ENCODE assay signal across 13 cellular contexts in the genomic region with DNA sequence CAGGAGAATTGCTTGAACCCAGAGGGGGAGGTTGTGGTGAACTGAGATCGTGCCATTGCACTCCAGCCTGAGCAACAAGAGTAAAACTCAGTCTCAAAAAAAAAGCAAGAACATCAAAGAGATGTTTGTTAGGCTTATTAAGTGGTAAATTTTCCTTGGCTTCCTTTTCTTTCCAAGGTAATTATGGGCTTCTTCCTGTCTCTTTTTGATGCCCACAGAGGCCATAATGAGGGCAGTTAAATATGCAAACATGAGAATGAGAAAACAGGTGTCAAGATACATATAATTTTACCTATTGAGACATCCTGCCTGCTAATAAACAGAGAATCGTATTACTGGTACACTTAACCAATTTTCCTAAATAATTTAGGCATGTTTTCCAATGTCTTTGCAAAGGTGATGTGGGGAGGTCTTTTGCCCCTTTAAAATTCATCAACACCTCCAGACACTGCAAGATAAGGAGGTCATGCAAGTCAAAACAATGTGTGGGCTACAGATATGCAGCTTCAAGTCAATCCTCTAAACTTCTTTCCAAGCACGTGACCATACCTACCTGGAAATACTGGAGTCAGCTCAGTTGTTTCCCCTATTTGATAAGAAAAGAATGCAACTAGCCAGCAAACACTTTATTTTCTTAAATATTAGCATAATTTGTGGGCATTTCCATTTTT. TPM values are rescaled to one million over a fixed set of nuclear protein-coding genes. Genes with fewer than 3 reads are reported as not detected.
DNase-seq lines count a peak whose midpoint lies in the region; ATAC-seq and TF ChIP-seq lines count a peak whose summit lies in the region.
"Had no signal": no experiment of that assay in that cellular context is flagged by ENCODE, and none has a peak within 500 bp of the region (broad histone marks: within the 10 kb centered on the region; RNA-seq: fewer than 3 reads in every experiment).

No MANE protein-coding gene starts in this region.

- no peak overlapping the region for H3K27ac Mint-ChIP-seq in activated T-cell treated with anti-CD3 and anti-CD28 coated beads, Interleukin-2, amount 50 U/mL, for 24 hours
- H3K27ac Mint-ChIP-seq in stimulated activated effector memory CD8-positive, alpha-beta T cell treated with anti-CD3 and anti-CD28 coated beads, Interleukin-12 subunit alpha, Interleukin-12 subunit beta, amount 100 ng/mL, for 72 hours = peak overlapping the region; percentile 97

- intact Hi-C loops in body of pancreas (cut with DNase I) = no loop called here

- H3K27ac ChIP-seq in body of pancreas = peak overlapping the region in 3 of 4 donors; percentile 22 to 91 (median 90)
- H3K27ac ChIP-seq: thoracic aorta had no signal

- TF ChIP-seq POLR2A in body of pancreas (IDR thresholded peaks at IDR 0.05) = no peak

- DNase-seq in activated T-cell treated with anti-CD3 and anti-CD28 coated beads, Interleukin-2, amount 50 U/mL, for 24 hours = no peak
- DNase-seq in activated T-cell treated with anti-CD3 and anti-CD28 coated beads, Interleukin-2, amount 50 U/mL, for 1 hour = no peak
- peak; percentile 2 for DNase-seq in NCI-H748 treated with DMSO at 0.1 percent for 48 hours (lab: John Stamatoyannopoulos, UW)
- no peak for DNase-seq in body of pancreas
- DNase-seq in stimulated activated effector memory CD8-positive, alpha-beta T cell treated with anti-CD3 and anti-CD28 coated beads, Interleukin-12 subunit alpha, Interleukin-12 subunit beta, amount 100 ng/mL, for 72 hours (ENCODE audit: low spot score in 2 of 2) = no peak
- DNase-seq in stimulated activated naive CD4-positive, alpha-beta T cell treated with Interleukin-2 at 50 U/mL for 16 hours (lab: John Stamatoyannopoulos, UW) = no peak
- DNase-seq in stimulated activated CD4-positive, alpha-beta T cell treated with anti-CD3 and anti-CD28 coated beads, Interleukin-2, amount 100 ng/mL, for 24 hours = no peak
- DNase-seq: activated CD4-positive, CD25-positive, alpha-beta regulatory T cell treated with anti-CD3 and anti-CD28 coated beads, Interleukin-2, amount 50 U/mL, for 72 hours; left cardiac atrium; NCI-H2029 treated with DMSO at 0.1 percent for 48 hours; stimulated activated CD4-positive, alpha-beta T cell treated with anti-CD3 and anti-CD28 coated beads, Interleukin-4, amount 100 ng/mL, for 24 hours had no signal

- WGBS in body of pancreas, 2 donors = 50 to 53% methylated on average over 3 of the region's 3 CpGs

- H3K27me3 ChIP-seq in body of pancreas = no peaks in the 10 kb centered on the region

- H3K36me3 Mint-ChIP-seq in activated T-cell treated with anti-CD3 and anti-CD28 coated beads, Interleukin-2, amount 50 U/mL, for 24 hours (ENCODE audit: low read depth) = peaks cover 53% of the 10 kb centered on the region
- peaks cover 31% of the 10 kb centered on the region for H3K36me3 Mint-ChIP-seq in stimulated activated effector memory CD8-positive, alpha-beta T cell treated with anti-CD3 and anti-CD28 coated beads, Interleukin-12 subunit alpha, Interleukin-12 subunit beta, amount 100 ng/mL, for 72 hours

- H3K27me3 Mint-ChIP-seq in activated T-cell treated with anti-CD3 and anti-CD28 coated beads, Interleukin-2, amount 50 U/mL, for 24 hours = no peaks in the 10 kb centered on the region

- TF ChIP-seq CTCF in body of pancreas (IDR thresholded peaks at IDR 0.05) = no peak

- H3K36me3 ChIP-seq in body of pancreas (replicated peaks in 1 of 2; ENCODE audit: insufficient read depth in 1 of 2, low read depth in 2 of 2) = no peaks in the 10 kb centered on the region
- H3K36me3 ChIP-seq: thoracic aorta had no signal

- H3K9me3 Mint-ChIP-seq in activated T-cell treated with anti-CD3 and anti-CD28 coated beads, Interleukin-2, amount 50 U/mL, for 24 hours = no peaks in the 10 kb centered on the region
- H3K9me3 Mint-ChIP-seq in stimulated activated effector memory CD8-positive, alpha-beta T cell treated with anti-CD3 and anti-CD28 coated beads, Interleukin-12 subunit alpha, Interleukin-12 subunit beta, amount 100 ng/mL, for 72 hours = no peaks in the 10 kb centered on the region

- peaks cover 42% of the 10 kb centered on the region for H3K4me1 ChIP-seq in body of pancreas

- H3K9me3 ChIP-seq in body of pancreas = no peaks in the 10 kb centered on the region
- H3K9me3 ChIP-seq: thoracic aorta had no signal

- H3K4me1 Mint-ChIP-seq in activated T-cell treated with anti-CD3 and anti-CD28 coated beads, Interleukin-2, amount 50 U/mL, for 24 hours (ENCODE audit: low read depth) = peaks cover 60% of the 10 kb centered on the region
- H3K4me1 Mint-ChIP-seq in stimulated activated effector memory CD8-positive, alpha-beta T cell treated with anti-CD3 and anti-CD28 coated beads, Interleukin-12 subunit alpha, Interleukin-12 subunit beta, amount 100 ng/mL, for 72 hours = peaks cover 50% of the 10 kb centered on the region

- H3K4me3 ChIP-seq in body of pancreas = no peak overlapping the region
- H3K4me3 ChIP-seq: thoracic aorta had no signal

- no peak for ATAC-seq in body of pancreas
- ATAC-seq in stimulated activated effector memory CD8-positive, alpha-beta T cell treated with anti-CD3 and anti-CD28 coated beads, Interleukin-12 subunit alpha, Interleukin-12 subunit beta, amount 100 ng/mL, for 72 hours = no peak
- ATAC-seq in GM19455 (IDR thresholded peaks at IDR 0.05; ENCODE audit: unreplicated experiment) = no peak
- ATAC-seq: left cardiac atrium had no signal

- H3K4me3 Mint-ChIP-seq in activated T-cell treated with anti-CD3 and anti-CD28 coated beads, Interleukin-2, amount 50 U/mL, for 24 hours = peak overlapping the region; percentile 82
- H3K4me3 Mint-ChIP-seq in stimulated activated effector memory CD8-positive, alpha-beta T cell treated with anti-CD3 and anti-CD28 coated beads, Interleukin-12 subunit alpha, Interleukin-12 subunit beta, amount 100 ng/mL, for 72 hours = peak overlapping the region; percentile 86

RNA-seq across cellular contexts. Expression of a gene that starts 2.7 kb away (rescaled TPM):
- 10 to 100 TPM; 35.6 to 56.0 TPM for total RNA-seq in body of pancreas
